Comparison of ENCODE assay signal across 11 cellular contexts in the genomic region with DNA sequence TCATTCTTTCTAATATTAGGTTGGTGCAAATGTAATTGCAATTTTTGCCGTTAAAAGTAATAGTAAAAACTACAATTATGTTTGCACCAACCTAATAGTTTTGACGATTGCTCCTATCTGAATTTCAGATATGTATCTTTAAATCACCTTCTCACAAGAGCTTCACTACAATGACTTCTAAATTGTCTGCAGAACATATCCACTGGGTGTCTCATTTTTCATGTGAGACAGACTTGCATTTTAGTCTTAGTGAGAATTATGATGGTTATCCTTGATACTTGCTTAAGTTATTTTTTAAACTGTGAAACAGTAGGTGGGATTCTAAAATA.
A peak's percentile ranks its signal among the peaks of the same experiment; 100 is the strongest.
DNase-seq lines count a peak whose midpoint lies in the region; ATAC-seq, FAIRE-seq and TF ChIP-seq lines count a peak whose summit lies in the region.
"Had no signal": no experiment of that assay in that cellular context is flagged by ENCODE, and none has a peak within 500 bp of the region (broad histone marks: within the 10 kb centered on the region; RNA-seq: fewer than 3 reads in every experiment).

No MANE protein-coding gene starts in this region.

- TF ChIP-seq POLR2A in H54 (IDR thresholded peaks at IDR 0.05; ENCODE audit: low read depth, low read length), result no peak

- H3K27ac Mint-ChIP-seq in activated naive CD4-positive, alpha-beta T cell treated with anti-CD3 and anti-CD28 coated beads, Interleukin-2, amount 50 U/mL, for 24 hours, result peak overlapping the region; percentile 91
- peak overlapping the region; percentile 82 for H3K27ac Mint-ChIP-seq in activated CD8-positive, alpha-beta T cell treated with anti-CD3 and anti-CD28 coated beads, Interleukin-2, amount 10 ng/mL, durations not matched to agents 7 days and 5 days
- H3K27ac Mint-ChIP-seq in stimulated activated naive B cell treated with anti-CD40 and anti-IgM and Interleukin-4, amounts not matched to agents 10 μg/mL and 1 μg/mL and 100 μg/mL, for 72 hours, result peak overlapping the region; percentile 68

- POLR2A ChIA-PET in activated CD8-positive, alpha-beta T cell treated with anti-CD3 and anti-CD28 coated beads, Interleukin-2, amount 10 ng/mL, durations not matched to agents 7 days and 5 days (lab: Charles Lee), result interaction anchor here (0.6 to 1.5 kb wide), 2 partner anchors 11 to 85 kb away, joined by 3 to 5 read pairs; a partner anchor contains a TSS

- peaks cover 65% of the 10 kb centered on the region for H3K4me1 Mint-ChIP-seq in activated naive CD4-positive, alpha-beta T cell treated with anti-CD3 and anti-CD28 coated beads, Interleukin-2, amount 50 U/mL, for 24 hours
- peaks cover 51% of the 10 kb centered on the region for H3K4me1 Mint-ChIP-seq in activated CD8-positive, alpha-beta T cell treated with anti-CD3 and anti-CD28 coated beads, Interleukin-2, amount 10 ng/mL, durations not matched to agents 7 days and 5 days (ENCODE audit: low read depth)
- peaks cover 42 to 78% of the 10 kb centered on the region in 2 donors for H3K4me1 Mint-ChIP-seq in stimulated activated naive B cell treated with anti-CD40 and anti-IgM and Interleukin-4, amounts not matched to agents 10 μg/mL and 1 μg/mL and 100 μg/mL, for 72 hours

- H3K4me3 Mint-ChIP-seq in activated naive CD4-positive, alpha-beta T cell treated with anti-CD3 and anti-CD28 coated beads, Interleukin-2, amount 50 U/mL, for 24 hours, result peak overlapping the region; percentile 59
- peak overlapping the region; percentile 40 for H3K4me3 Mint-ChIP-seq in activated CD8-positive, alpha-beta T cell treated with anti-CD3 and anti-CD28 coated beads, Interleukin-2, amount 10 ng/mL, durations not matched to agents 7 days and 5 days
- H3K4me3 Mint-ChIP-seq in stimulated activated naive B cell treated with anti-CD40 and anti-IgM and Interleukin-4, amounts not matched to agents 10 μg/mL and 1 μg/mL and 100 μg/mL, for 72 hours, result peak overlapping the region; percentile 37 to 52

- no peaks in the 10 kb centered on the region for H3K27me3 Mint-ChIP-seq in activated naive CD4-positive, alpha-beta T cell treated with anti-CD3 and anti-CD28 coated beads, Interleukin-2, amount 50 U/mL, for 24 hours
- no peaks in the 10 kb centered on the region for H3K27me3 Mint-ChIP-seq in activated CD8-positive, alpha-beta T cell treated with anti-CD3 and anti-CD28 coated beads, Interleukin-2, amount 10 ng/mL, durations not matched to agents 7 days and 5 days (ENCODE audit: low read depth)
- H3K27me3 Mint-ChIP-seq in stimulated activated naive B cell treated with anti-CD40 and anti-IgM and Interleukin-4, amounts not matched to agents 10 μg/mL and 1 μg/mL and 100 μg/mL, for 72 hours, result no peaks in the 10 kb centered on the region

- CTCF ChIA-PET in activated CD8-positive, alpha-beta T cell treated with anti-CD3 and anti-CD28 coated beads, Interleukin-2, amount 10 ng/mL, durations not matched to agents 7 days and 5 days (lab: Charles Lee), result interaction anchor here (0.9 to 2.2 kb wide), 6 partner anchors 8 to 86 kb away, joined by 3 to 5 read pairs (median 4); a partner anchor contains a TSS

- ATAC-seq in HG02884 (IDR thresholded peaks at IDR 0.05; ENCODE audit: unreplicated experiment), result peak; percentile 8
- ATAC-seq in activated CD8-positive, alpha-beta T cell treated with anti-CD3 and anti-CD28 coated beads, Interleukin-2, amount 10 ng/mL, durations not matched to agents 7 days and 5 days, result no peak
- ATAC-seq in stimulated activated naive B cell treated with anti-CD40 and anti-IgM and Interleukin-4, amounts not matched to agents 10 μg/mL and 1 μg/mL and 100 μg/mL, for 72 hours (replicated peaks), result peak; percentile 35 to 37
- ATAC-seq in GM21381 (IDR thresholded peaks at IDR 0.05; ENCODE audit: unreplicated experiment), result no peak

- no peak for DNase-seq in activated naive CD4-positive, alpha-beta T cell treated with Interleukin-2 at 50 U/mL for 16 hours
- DNase-seq in activated CD8-positive, alpha-beta T cell treated with anti-CD3 and anti-CD28 coated beads, Interleukin-2, amount 10 ng/mL, durations not matched to agents 7 days and 5 days, result no peak
- no peak for DNase-seq in stimulated activated naive B cell treated with anti-CD40 and anti-IgM and Interleukin-4, amounts not matched to agents 10 μg/mL and 1 μg/mL and 100 μg/mL, for 72 hours
- DNase-seq in NCI-H2227 treated with DMSO at 0.1 percent for 48 hours (lab: John Stamatoyannopoulos, UW), result no peak
- DNase-seq in H54 (ENCODE audit: insufficient read length, low spot score), result no peak
- DNase-seq: AML-193; aorta; NK-92 treated with Interleukin-12 subunit alpha and Interleukin-12 subunit beta, amount 100 ng/mL, for 24 hours had no signal

- no peak for FAIRE-seq in H54 (lab: Jason Lieb, UNC)

- peaks cover 2% of the 10 kb centered on the region for H3K9me3 Mint-ChIP-seq in activated naive CD4-positive, alpha-beta T cell treated with anti-CD3 and anti-CD28 coated beads, Interleukin-2, amount 50 U/mL, for 24 hours
- H3K9me3 Mint-ChIP-seq in activated CD8-positive, alpha-beta T cell treated with anti-CD3 and anti-CD28 coated beads, Interleukin-2, amount 10 ng/mL, durations not matched to agents 7 days and 5 days (ENCODE audit: insufficient read depth), result peaks cover 5% of the 10 kb centered on the region
- peaks cover 0 to under 1% of the 10 kb centered on the region in 2 donors for H3K9me3 Mint-ChIP-seq in stimulated activated naive B cell treated with anti-CD40 and anti-IgM and Interleukin-4, amounts not matched to agents 10 μg/mL and 1 μg/mL and 100 μg/mL, for 72 hours

- H3K36me3 Mint-ChIP-seq in activated naive CD4-positive, alpha-beta T cell treated with anti-CD3 and anti-CD28 coated beads, Interleukin-2, amount 50 U/mL, for 24 hours, result peaks cover 4% of the 10 kb centered on the region
- H3K36me3 Mint-ChIP-seq in activated CD8-positive, alpha-beta T cell treated with anti-CD3 and anti-CD28 coated beads, Interleukin-2, amount 10 ng/mL, durations not matched to agents 7 days and 5 days (ENCODE audit: low read depth), result peaks cover 17% of the 10 kb centered on the region
- H3K36me3 Mint-ChIP-seq in stimulated activated naive B cell treated with anti-CD40 and anti-IgM and Interleukin-4, amounts not matched to agents 10 μg/mL and 1 μg/mL and 100 μg/mL, for 72 hours, result peaks cover 9 to 17% of the 10 kb centered on the region in 2 donors

Comparison
In these comparisons a context has a peak if more than half of its experiments do, and no peak if none do; other contexts are left out.
1. ATAC-seq: peak in HG02884 (single experiment) and stimulated activated naive B cell treated with anti-CD40 and anti-IgM and Interleukin-4, amounts not matched to agents 10 μg/mL and 1 μg/mL and 100 μg/mL, for 72 hours (2 of 2); none in activated CD8-positive, alpha-beta T cell treated with anti-CD3 and anti-CD28 coated beads, Interleukin-2, amount 10 ng/mL, durations not matched to agents 7 days and 5 days (single experiment) and GM21381 (single experiment).
2. Peak in every context shown above with its lines, with median percentiles within 50 percentile points of each other: H3K27ac Mint-ChIP-seq and H3K4me3 Mint-ChIP-seq.